ENCODE assay signal across 1 cellular context in the genomic region with DNA sequence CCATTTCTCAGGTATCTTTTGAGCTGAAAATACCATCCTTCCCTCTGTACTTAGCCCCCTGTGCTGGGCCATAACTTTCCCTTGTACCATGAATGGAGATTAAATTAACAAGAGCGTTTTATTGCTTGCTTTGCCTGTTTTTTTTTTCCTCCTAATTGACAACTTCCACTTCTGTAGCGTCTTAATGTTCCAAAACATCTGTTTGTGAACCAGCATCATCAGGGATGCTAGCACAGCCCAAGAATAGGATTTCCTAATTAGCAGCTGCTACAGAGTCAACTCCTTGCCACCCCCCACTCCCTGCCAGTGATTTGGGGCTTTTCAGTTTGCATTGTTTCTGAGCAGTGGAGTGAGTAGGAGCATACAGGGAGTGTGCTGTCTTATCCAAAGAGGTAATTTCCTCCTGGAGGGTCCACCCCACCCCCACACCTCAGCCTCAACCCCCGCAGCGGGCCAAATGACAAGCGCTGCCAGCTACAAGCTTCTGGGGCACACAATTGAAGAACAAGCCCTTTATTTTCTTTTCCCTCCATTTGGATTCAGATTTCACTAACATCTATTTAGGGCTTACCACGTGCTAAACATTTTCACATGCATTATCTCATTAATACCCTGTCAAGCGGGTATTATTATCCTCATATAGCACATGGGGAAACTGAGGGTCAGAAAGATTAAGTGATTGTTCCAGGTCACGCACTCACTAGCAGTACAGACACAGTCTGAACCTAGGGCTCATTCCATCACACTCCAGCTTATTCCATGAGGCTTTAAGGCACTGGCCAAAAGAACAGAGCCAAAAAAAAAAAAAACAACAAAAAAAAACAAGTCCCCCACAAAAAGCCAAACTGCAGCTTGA.
TF ChIP-seq lines count a peak whose summit lies in the region.

No MANE protein-coding gene starts in this region.

TF ChIP-seq in neural cell, 6 proteins besides CTCF, POLR2A, EP300 and RAD21 (continued from another document):
- TF ChIP-seq, protein P1, sequence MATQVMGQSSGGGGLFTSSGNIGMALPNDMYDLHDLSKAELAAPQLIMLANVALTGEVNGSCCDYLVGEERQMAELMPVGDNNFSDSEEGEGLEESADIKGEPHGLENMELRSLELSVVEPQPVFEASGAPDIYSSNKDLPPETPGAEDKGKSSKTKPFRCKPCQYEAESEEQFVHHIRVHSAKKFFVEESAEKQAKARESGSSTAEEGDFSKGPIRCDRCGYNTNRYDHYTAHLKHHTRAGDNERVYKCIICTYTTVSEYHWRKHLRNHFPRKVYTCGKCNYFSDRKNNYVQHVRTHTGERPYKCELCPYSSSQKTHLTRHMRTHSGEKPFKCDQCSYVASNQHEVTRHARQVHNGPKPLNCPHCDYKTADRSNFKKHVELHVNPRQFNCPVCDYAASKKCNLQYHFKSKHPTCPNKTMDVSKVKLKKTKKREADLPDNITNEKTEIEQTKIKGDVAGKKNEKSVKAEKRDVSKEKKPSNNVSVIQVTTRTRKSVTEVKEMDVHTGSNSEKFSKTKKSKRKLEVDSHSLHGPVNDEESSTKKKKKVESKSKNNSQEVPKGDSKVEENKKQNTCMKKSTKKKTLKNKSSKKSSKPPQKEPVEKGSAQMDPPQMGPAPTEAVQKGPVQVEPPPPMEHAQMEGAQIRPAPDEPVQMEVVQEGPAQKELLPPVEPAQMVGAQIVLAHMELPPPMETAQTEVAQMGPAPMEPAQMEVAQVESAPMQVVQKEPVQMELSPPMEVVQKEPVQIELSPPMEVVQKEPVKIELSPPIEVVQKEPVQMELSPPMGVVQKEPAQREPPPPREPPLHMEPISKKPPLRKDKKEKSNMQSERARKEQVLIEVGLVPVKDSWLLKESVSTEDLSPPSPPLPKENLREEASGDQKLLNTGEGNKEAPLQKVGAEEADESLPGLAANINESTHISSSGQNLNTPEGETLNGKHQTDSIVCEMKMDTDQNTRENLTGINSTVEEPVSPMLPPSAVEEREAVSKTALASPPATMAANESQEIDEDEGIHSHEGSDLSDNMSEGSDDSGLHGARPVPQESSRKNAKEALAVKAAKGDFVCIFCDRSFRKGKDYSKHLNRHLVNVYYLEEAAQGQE (IDR thresholded peaks at IDR 0.05; ENCODE audit: borderline replicate concordance), result no peak
- no peak for TF ChIP-seq MXI1 (conservative IDR thresholded peaks at IDR 0.05; ENCODE audit: poor library complexity, severe bottlenecking)
- no peak for TF ChIP-seq TAF1 (IDR thresholded peaks at IDR 0.05; ENCODE audit: low read depth)
- no peak for TF ChIP-seq SMC3 (conservative IDR thresholded peaks at IDR 0.05; ENCODE audit: poor library complexity)
